Comparison of ENCODE assay signal across 14 cellular contexts in the genomic region with DNA sequence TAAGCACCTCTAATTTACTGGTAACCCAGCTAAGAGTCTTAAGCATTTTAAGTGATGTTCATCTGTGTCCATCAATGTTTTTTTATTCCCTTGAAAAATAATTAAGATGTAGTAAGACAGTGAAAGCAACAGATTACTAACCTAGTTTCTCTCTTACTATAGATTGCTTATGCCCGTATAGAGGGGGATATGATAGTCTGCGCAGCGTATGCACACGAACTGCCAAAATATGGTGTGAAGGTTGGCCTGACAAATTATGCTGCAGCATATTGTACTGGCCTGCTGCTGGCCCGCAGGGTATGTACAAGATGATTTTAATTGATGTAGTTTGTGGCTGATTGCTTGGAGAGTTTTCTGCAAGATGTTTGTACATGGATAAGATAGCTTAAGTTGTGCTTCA. TPM values are rescaled to one million over a fixed set of nuclear protein-coding genes. Genes with fewer than 3 reads are reported as not detected.
A peak's percentile ranks its signal among the peaks of the same experiment; 100 is the strongest.
DNase-seq lines count a peak whose midpoint lies in the region; ATAC-seq and TF ChIP-seq lines count a peak whose summit lies in the region.
"Had no signal": no experiment of that assay in that cellular context is flagged by ENCODE, and none has a peak within 500 bp of the region (broad histone marks: within the 10 kb centered on the region; RNA-seq: fewer than 3 reads in every experiment).

No MANE protein-coding gene starts in this region.

- H3K27me3 Mint-ChIP-seq in activated naive CD4-positive, alpha-beta T cell treated with anti-CD3 and anti-CD28 coated beads, Interleukin-2, amount 10 ng/mL, durations not matched to agents 7 days and 5 days = peaks cover 5% of the 10 kb centered on the region
- H3K27me3 Mint-ChIP-seq in WTC11 (ENCODE audit: low read depth) = no peaks in the 10 kb centered on the region; the same call in 1 of the 2 replicates
- no peaks in the 10 kb centered on the region for H3K27me3 Mint-ChIP-seq in stimulated activated naive CD8-positive, alpha-beta T cell treated with anti-CD3 and anti-CD28 coated beads, Interleukin-15, amount 100 ng/mL, for 72 hours

- no peaks in the 10 kb centered on the region for H3K9me3 ChIP-seq in testis
- H3K9me3 ChIP-seq: esophagus squamous epithelium, mucosa of descending colon had no signal

- WGBS in testis, 2 donors = 73 to 74% methylated on average over 5 of the region's 5 CpGs

- no peak for TF ChIP-seq POLR2A in testis (IDR thresholded peaks at IDR 0.05)

- H3K36me3 ChIP-seq in testis (ENCODE audit: low read depth, missing control alignments) = no peaks in the 10 kb centered on the region

- no peak overlapping the region for H3K27ac ChIP-seq in testis

- CTCF ChIA-PET in activated naive CD4-positive, alpha-beta T cell treated with anti-CD3 and anti-CD28 coated beads, Interleukin-2, amount 10 ng/mL, durations not matched to agents 7 days and 5 days (lab: Charles Lee) = interaction anchor here (0.8 to 1.3 kb wide), 2 partner anchors 24 to 159 kb away, joined by 3 to 4 read pairs; no protein-coding TSS in a partner anchor
- CTCF ChIA-PET in WTC11 (lab: Charles Lee) = interaction anchor here (0.6 kb wide), 1 partner anchor 344 kb away, joined by 4 read pairs; no protein-coding TSS in a partner anchor

- intact Hi-C loops in testis (cut with DNase I; ENCODE audit: low total_unique reads) = no loop called here

- DNase-seq in activated naive CD4-positive, alpha-beta T cell treated with anti-CD3 and anti-CD28 coated beads, Interleukin-2, amount 10 ng/mL, durations not matched to agents 7 days and 5 days = no peak
- DNase-seq in activated naive CD4-positive, alpha-beta T cell (lab: John Stamatoyannopoulos, UW) = no peak
- DNase-seq in WTC11 (ENCODE audit: low spot score) (no peak), fibroblast of villous mesenchyme (ENCODE audit: low read depth) (no peak), testis (no peak)
- no peak for DNase-seq in stimulated activated naive CD8-positive, alpha-beta T cell treated with anti-CD3 and anti-CD28 coated beads, Interleukin-15, amount 100 ng/mL, for 72 hours
- DNase-seq in effector CD8-positive, alpha-beta T cell (lab: John Stamatoyannopoulos, UW) = no peak
- DNase-seq: activated gamma-delta T cell; AML-193; esophagus squamous epithelium; mucosa of descending colon; NCI-H2171; stimulated activated CD4-positive, alpha-beta T cell treated with anti-CD3 and anti-CD28 coated beads, Interleukin-2, amount 100 ng/mL, for 48 hours had no signal

- ATAC-seq in WTC11 = no peak
- ATAC-seq in stimulated activated naive CD8-positive, alpha-beta T cell treated with anti-CD3 and anti-CD28 coated beads, Interleukin-15, amount 100 ng/mL, for 72 hours = no peak
- ATAC-seq in HG02973 (IDR thresholded peaks at IDR 0.05; ENCODE audit: unreplicated experiment) = no peak
- ATAC-seq: mucosa of descending colon had no signal

- peaks cover 68% of the 10 kb centered on the region for H3K4me1 Mint-ChIP-seq in activated naive CD4-positive, alpha-beta T cell treated with anti-CD3 and anti-CD28 coated beads, Interleukin-2, amount 10 ng/mL, durations not matched to agents 7 days and 5 days
- peaks cover 43% of the 10 kb centered on the region for H3K4me1 Mint-ChIP-seq in WTC11
- H3K4me1 Mint-ChIP-seq in stimulated activated naive CD8-positive, alpha-beta T cell treated with anti-CD3 and anti-CD28 coated beads, Interleukin-15, amount 100 ng/mL, for 72 hours = peaks cover 62% of the 10 kb centered on the region

- TF ChIP-seq CTCF in WTC11 (IDR thresholded peaks at IDR 0.05) = no peak
- no peak for TF ChIP-seq CTCF in fibroblast of villous mesenchyme (IDR thresholded peaks at IDR 0.05; ENCODE audit: insufficient read depth, low read depth, low read length)
- TF ChIP-seq CTCF in testis (IDR thresholded peaks at IDR 0.05) = no peak

- H3K9me3 Mint-ChIP-seq in activated naive CD4-positive, alpha-beta T cell treated with anti-CD3 and anti-CD28 coated beads, Interleukin-2, amount 10 ng/mL, durations not matched to agents 7 days and 5 days = no peaks in the 10 kb centered on the region
- no peaks in the 10 kb centered on the region for H3K9me3 Mint-ChIP-seq in WTC11
- no peaks in the 10 kb centered on the region for H3K9me3 Mint-ChIP-seq in stimulated activated naive CD8-positive, alpha-beta T cell treated with anti-CD3 and anti-CD28 coated beads, Interleukin-15, amount 100 ng/mL, for 72 hours

- H3K27ac Mint-ChIP-seq in activated naive CD4-positive, alpha-beta T cell treated with anti-CD3 and anti-CD28 coated beads, Interleukin-2, amount 10 ng/mL, durations not matched to agents 7 days and 5 days = peak overlapping the region; percentile 92
- peak overlapping the region; percentile 87 for H3K27ac Mint-ChIP-seq in WTC11
- H3K27ac Mint-ChIP-seq in stimulated activated naive CD8-positive, alpha-beta T cell treated with anti-CD3 and anti-CD28 coated beads, Interleukin-15, amount 100 ng/mL, for 72 hours = peak overlapping the region; percentile 57 to 99

- POLR2A ChIA-PET in WTC11 (lab: Charles Lee) = no interaction called here

- no peaks in the 10 kb centered on the region for H3K27me3 ChIP-seq in testis
- H3K27me3 ChIP-seq: esophagus squamous epithelium had no signal

- peaks cover 8% of the 10 kb centered on the region for H3K4me1 ChIP-seq in testis

- H3K36me3 Mint-ChIP-seq in activated naive CD4-positive, alpha-beta T cell treated with anti-CD3 and anti-CD28 coated beads, Interleukin-2, amount 10 ng/mL, durations not matched to agents 7 days and 5 days = peaks cover 71% of the 10 kb centered on the region
- peaks cover 78% of the 10 kb centered on the region for H3K36me3 Mint-ChIP-seq in WTC11

- peak overlapping the region; percentile 84 for H3K4me3 Mint-ChIP-seq in activated naive CD4-positive, alpha-beta T cell treated with anti-CD3 and anti-CD28 coated beads, Interleukin-2, amount 10 ng/mL, durations not matched to agents 7 days and 5 days
- H3K4me3 Mint-ChIP-seq in WTC11 = peak overlapping the region; percentile 95
- peak overlapping the region; percentile 87 for H3K4me3 Mint-ChIP-seq in stimulated activated naive CD8-positive, alpha-beta T cell treated with anti-CD3 and anti-CD28 coated beads, Interleukin-15, amount 100 ng/mL, for 72 hours

- peak overlapping the region; percentile 90 for H3K4me3 ChIP-seq in fibroblast of villous mesenchyme (ENCODE audit: low read depth, low read length)
- H3K4me3 ChIP-seq in testis = no peak overlapping the region
- H3K4me3 ChIP-seq: mucosa of descending colon had no signal

TF ChIP-seq in WTC11, 78 proteins besides CTCF, POLR2A, EP300 and RAD21:
- no peak for TF ChIP-seq ZBTB21 (CRISPR knock-in tag; IDR thresholded peaks at IDR 0.05; ENCODE audit: borderline replicate concordance)
- TF ChIP-seq EMX1 (CRISPR knock-in tag; IDR thresholded peaks at IDR 0.05) = no peak
- TF ChIP-seq, protein P1, sequence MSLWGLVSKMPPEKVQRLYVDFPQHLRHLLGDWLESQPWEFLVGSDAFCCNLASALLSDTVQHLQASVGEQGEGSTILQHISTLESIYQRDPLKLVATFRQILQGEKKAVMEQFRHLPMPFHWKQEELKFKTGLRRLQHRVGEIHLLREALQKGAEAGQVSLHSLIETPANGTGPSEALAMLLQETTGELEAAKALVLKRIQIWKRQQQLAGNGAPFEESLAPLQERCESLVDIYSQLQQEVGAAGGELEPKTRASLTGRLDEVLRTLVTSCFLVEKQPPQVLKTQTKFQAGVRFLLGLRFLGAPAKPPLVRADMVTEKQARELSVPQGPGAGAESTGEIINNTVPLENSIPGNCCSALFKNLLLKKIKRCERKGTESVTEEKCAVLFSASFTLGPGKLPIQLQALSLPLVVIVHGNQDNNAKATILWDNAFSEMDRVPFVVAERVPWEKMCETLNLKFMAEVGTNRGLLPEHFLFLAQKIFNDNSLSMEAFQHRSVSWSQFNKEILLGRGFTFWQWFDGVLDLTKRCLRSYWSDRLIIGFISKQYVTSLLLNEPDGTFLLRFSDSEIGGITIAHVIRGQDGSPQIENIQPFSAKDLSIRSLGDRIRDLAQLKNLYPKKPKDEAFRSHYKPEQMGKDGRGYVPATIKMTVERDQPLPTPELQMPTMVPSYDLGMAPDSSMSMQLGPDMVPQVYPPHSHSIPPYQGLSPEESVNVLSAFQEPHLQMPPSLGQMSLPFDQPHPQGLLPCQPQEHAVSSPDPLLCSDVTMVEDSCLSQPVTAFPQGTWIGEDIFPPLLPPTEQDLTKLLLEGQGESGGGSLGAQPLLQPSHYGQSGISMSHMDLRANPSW (CRISPR knock-in tag; conservative IDR thresholded peaks at IDR 0.05; ENCODE audit: low read depth) = no peak
- TF ChIP-seq GABPB1 (CRISPR knock-in tag; IDR thresholded peaks at IDR 0.05) = no peak
- no peak for TF ChIP-seq ZSCAN18 (CRISPR knock-in tag; IDR thresholded peaks at IDR 0.05)
- TF ChIP-seq ZNF317 (CRISPR knock-in tag; IDR thresholded peaks at IDR 0.05; ENCODE audit: borderline replicate concordance, low read depth) = no peak

RNA-seq across cellular contexts. Expression of gene RPL5, which starts 2.8 kb away (rescaled TPM):
- total RNA-seq in WTC11 (2021) (1,430 to 1,486 TPM (median 1,433 TPM) in 3 replicates), fibroblast of villous mesenchyme (920 and 947 TPM in 2 replicates), testis (100 to 1,000 TPM; 548 to 899 TPM)
- 929 TPM for polyA plus RNA-seq in testis (ENCODE audit: insufficient read depth, low read depth, low replicate concordance)

RNA-seq across cellular contexts. Expression of gene EVI5, which starts 49.7 kb away (rescaled TPM):
- total RNA-seq in WTC11 (2021) (11.4 to 15.5 TPM (median 14.3 TPM) in 3 replicates), fibroblast of villous mesenchyme (58.7 and 69.6 TPM in 2 replicates), testis (10 to 100 TPM; 58.7 to 73.9 TPM)
- 27.0 TPM for polyA plus RNA-seq in testis (ENCODE audit: insufficient read depth, low read depth, low replicate concordance)
